ENCODE assay signal across 13 cellular contexts in genomic region chr9:5671711-5672353, GRCh38.
DNase-seq lines count a peak whose midpoint lies in the region; ATAC-seq and FAIRE-seq lines count a peak whose summit lies in the region.
"Had no signal": no experiment of that assay in that cellular context is flagged by ENCODE, and none has a peak within 500 bp of the region (broad histone marks: within the 10 kb centered on the region; RNA-seq: fewer than 3 reads in every experiment).

No MANE protein-coding gene starts in this region.

- FAIRE-seq in GM18507 (lab: Jason Lieb, UNC): peak; percentile 26
- FAIRE-seq: A549 had no signal

- ATAC-seq in GM19328 (IDR thresholded peaks at IDR 0.05; ENCODE audit: unreplicated experiment) (no peak), GM18517 (IDR thresholded peaks at IDR 0.05; ENCODE audit: unreplicated experiment) (no peak)
- ATAC-seq: A549 had no signal

- peak; percentile 23 for DNase-seq in DMS79 treated with DMSO at 0.1 percent for 48 hours (lab: John Stamatoyannopoulos, UW)
- DNase-seq in DMS79 (lab: John Stamatoyannopoulos, UW): no peak
- no peak for DNase-seq in GM18507 (ENCODE audit: extremely low spot score, insufficient read length, low read depth)
- DNase-seq in T follicular helper cell (ENCODE audit: low read depth): peak; percentile 22
- DNase-seq in iris pigment epithelial cell (ENCODE audit: low read depth): peak; percentile 34
- no peak for DNase-seq in putamen (ENCODE audit: low spot score)
- DNase-seq: activated CD8-positive, alpha-beta memory T cell treated with anti-CD3 and anti-CD28 coated beads for 24 hours; NCI-H1694 treated with DMSO at 0.1 percent for 48 hours; stimulated activated CD4-positive, alpha-beta T cell treated with anti-CD3 and anti-CD28 coated beads, Interleukin-15, amount 100 ng/mL, for 24 hours; stomach had no signal

Comparison
In these comparisons a context has a peak if more than half of its experiments do, and no peak if none do; other contexts are left out.
1. DNase-seq: peak in DMS79 treated with DMSO at 0.1 percent for 48 hours (single experiment), T follicular helper cell (single experiment) and iris pigment epithelial cell (single experiment); none in DMS79 (single experiment), GM18507 (single experiment) and putamen (single experiment).